Comparison of ENCODE assay signal across 8 cellular contexts in genomic region chr1:181134543-181135461, GRCh38. TPM values are rescaled to one million over a fixed set of nuclear protein-coding genes. Genes with fewer than 3 reads are reported as not detected.
DNase-seq lines count a peak whose midpoint lies in the region; ATAC-seq and TF ChIP-seq lines count a peak whose summit lies in the region.

No MANE protein-coding gene starts in this region.

- intact Hi-C loops in testis (cut with DNase I; ENCODE audit: low total_unique reads) = no loop called here

- H3K36me3 ChIP-seq in BLaER1 (no peaks in the 10 kb centered on the region), testis (ENCODE audit: low read depth, missing control alignments) (no peaks in the 10 kb centered on the region)

- H3K4me1 ChIP-seq in BLaER1 (peaks cover 99% of the 10 kb centered on the region), testis (peaks cover 16% of the 10 kb centered on the region)

- no peak for TF ChIP-seq CTCF in testis (IDR thresholded peaks at IDR 0.05)

- H3K9me3 ChIP-seq in BLaER1 = no peaks in the 10 kb centered on the region
- no peaks in the 10 kb centered on the region for H3K9me3 ChIP-seq in testis

- 69 to 78% methylated on average over 15 to 17 of the region's 17 CpGs for WGBS in testis, 2 donors

- H4K20me1 ChIP-seq in BLaER1 = no peaks in the 10 kb centered on the region

- H3K27me3 ChIP-seq in BLaER1 (no peaks in the 10 kb centered on the region), testis (no peaks in the 10 kb centered on the region)

- H3K27ac ChIP-seq in BLaER1 = peak overlapping the region; percentile 93
- H3K27ac ChIP-seq in testis = no peak overlapping the region

- peak; percentile 60 for DNase-seq in NOMO-1 treated with dmso at 0.1 percent for 144 hours (lab: John Stamatoyannopoulos, UW; ENCODE audit: unreplicated experiment)
- peak; percentile 93 for DNase-seq in astrocyte of the hippocampus (ENCODE audit: low read depth, low spot score)
- no peak for DNase-seq in left lobe of liver (ENCODE audit: low spot score)
- peak; percentile 44 for DNase-seq in testis

- H3K9ac ChIP-seq in BLaER1 = peak overlapping the region; percentile 82

- peak overlapping the region; percentile 92 for H3K4me2 ChIP-seq in BLaER1

- peak overlapping the region; percentile 37; the same call in 1 of the 2 replicates for H3K4me3 ChIP-seq in BLaER1
- no peak overlapping the region for H3K4me3 ChIP-seq in testis

- no peak for TF ChIP-seq POLR2A in testis (IDR thresholded peaks at IDR 0.05)
- TF ChIP-seq POLR2A in GM18505 (IDR thresholded peaks at IDR 0.05; ENCODE audit: borderline replicate concordance, extremely low read depth, insufficient read depth, insufficient read length) = no peak

- ATAC-seq in GM18520 (IDR thresholded peaks at IDR 0.05; ENCODE audit: unreplicated experiment) = peak; percentile 38
- ATAC-seq in HG03060 (IDR thresholded peaks at IDR 0.05; ENCODE audit: low read depth, unreplicated experiment) = peak; percentile 30
- peak; percentile 62 for ATAC-seq in left lobe of liver
- no peak for ATAC-seq in GM18505 (IDR thresholded peaks at IDR 0.05; ENCODE audit: unreplicated experiment)

RNA-seq across cellular contexts. Expression of gene IER5, which starts 46.3 kb away (rescaled TPM):
- total RNA-seq in left lobe of liver = 3.0 TPM
- total RNA-seq in testis = 10 to 100 TPM; 10.3 to 13.3 TPM
- 7.1 TPM for polyA plus RNA-seq in testis (ENCODE audit: insufficient read depth, low read depth, low replicate concordance)
